Comparison of ENCODE assay signal across 31 cellular contexts in the genomic region with DNA sequence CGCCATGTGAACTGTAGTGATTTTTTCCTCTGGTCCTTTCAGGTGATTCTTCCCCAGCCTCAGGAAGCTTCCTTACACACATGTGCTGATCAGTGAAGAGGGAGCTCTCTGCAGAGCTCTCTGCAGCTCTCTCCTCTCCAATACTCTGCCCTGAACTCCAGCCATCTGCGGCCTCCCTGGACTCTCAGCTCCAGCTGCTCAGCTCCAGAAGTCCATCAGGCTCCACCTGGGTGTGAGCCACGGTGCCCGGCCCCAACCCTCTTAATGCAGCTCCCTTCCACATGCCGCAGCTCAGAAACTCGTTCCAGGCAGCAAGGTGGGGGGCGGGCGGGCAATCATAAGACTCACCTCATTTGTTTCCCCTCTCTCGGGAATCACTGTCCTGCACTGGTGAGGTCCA.
"Had no signal": no experiment of that assay in that cellular context is flagged by ENCODE, and none has a peak within 500 bp of the region (broad histone marks: within the 10 kb centered on the region; RNA-seq: fewer than 3 reads in every experiment).

No MANE protein-coding gene starts in this region.

- H3K4me1 ChIP-seq: adrenal gland, body of pancreas, colonic mucosa, gastroesophageal sphincter had no signal

- H3K9me3 Mint-ChIP-seq: activated CD4-positive, alpha-beta memory T cell treated with anti-CD3 and anti-CD28 coated beads, Interleukin-2, amount 10 ng/mL, durations not matched to agents 7 days and 5 days; activated CD4-positive, alpha-beta T cell treated with anti-CD3 and anti-CD28 coated beads, Interleukin-2, amount 10 ng/mL, durations not matched to agents 7 days and 5 days; activated naive CD4-positive, alpha-beta T cell treated with anti-CD3 and anti-CD28 coated beads for 36 hours; activated naive CD4-positive, alpha-beta T cell treated with anti-CD3 and anti-CD28 coated beads, Interleukin-2, amount 50 U/mL, for 24 hours; activated naive CD8-positive, alpha-beta T cell treated with anti-CD3 and anti-CD28 coated beads for 36 hours; activated naive CD8-positive, alpha-beta T cell treated with anti-CD3 and anti-CD28 coated beads, Interleukin-2, amount 50 U/mL, for 24 hours; activated T-cell treated with anti-CD3 and anti-CD28 coated beads, Interleukin-2, amount 50 U/mL, for 24 hours; activated T-cell treated with anti-CD3 and anti-CD28 coated beads, Interleukin-2, amount 50 U/mL, for 72 hours; T-helper 2 cell treated with Interferon-gamma antibody and Interleukin-4, amounts not matched to agents 5 μg/mL and 100 μg/mL, for 36 hours had no signal

- H3K36me3 ChIP-seq: adrenal gland, cardiac muscle cell, colonic mucosa, esophagus squamous epithelium, gastroesophageal sphincter had no signal

- H3K36me3 Mint-ChIP-seq: activated naive CD4-positive, alpha-beta T cell treated with anti-CD3 and anti-CD28 coated beads, Interleukin-2, amount 50 U/mL, for 24 hours; activated naive CD8-positive, alpha-beta T cell treated with anti-CD3 and anti-CD28 coated beads for 36 hours had no signal

- DNase-seq: activated CD4-positive, alpha-beta memory T cell treated with anti-CD3 and anti-CD28 coated beads, Interleukin-2, amount 10 ng/mL, durations not matched to agents 7 days and 5 days; activated CD4-positive, alpha-beta T cell treated with anti-CD3 and anti-CD28 coated beads for 1 hour; activated CD4-positive, alpha-beta T cell treated with anti-CD3 and anti-CD28 coated beads for 4 hours; activated CD4-positive, alpha-beta T cell treated with anti-CD3 and anti-CD28 coated beads, Interleukin-2, amount 10 ng/mL, durations not matched to agents 7 days and 5 days; activated CD4-positive, alpha-beta T cell treated with anti-CD3 and anti-CD28 coated beads, Interleukin-2, amount 50 U/mL, for 4 hours; activated CD8-positive, alpha-beta memory T cell treated with anti-CD3 and anti-CD28 coated beads, Interleukin-2, amount 50 U/mL, for 48 hours; activated gamma-delta T cell; activated naive CD4-positive, alpha-beta T cell treated with anti-CD3 and anti-CD28 coated beads for 36 hours; activated naive CD8-positive, alpha-beta T cell treated with anti-CD3 and anti-CD28 coated beads for 36 hours; activated naive CD8-positive, alpha-beta T cell treated with anti-CD3 and anti-CD28 coated beads, Interleukin-2, amount 50 U/mL, for 24 hours; activated T-cell treated with anti-CD3 and anti-CD28 coated beads for 4 hours; activated T-cell treated with anti-CD3 and anti-CD28 coated beads, Interleukin-2, amount 50 U/mL, for 24 hours; activated T-cell treated with anti-CD3 and anti-CD28 coated beads, Interleukin-2, amount 50 U/mL, for 72 hours; adrenal gland; amygdala; aorta; body of pancreas; central memory CD4-positive, alpha-beta T cell; cerebellar nuclear complex; colonic mucosa; effector CD8-positive, alpha-beta T cell; esophagus squamous epithelium; foreskin melanocyte; head of caudate nucleus; T-helper 1 cell; T-helper 17 cell; T1000 had no signal

- H3K9me3 ChIP-seq: adrenal gland, body of pancreas, colonic mucosa, esophagus squamous epithelium, gastroesophageal sphincter had no signal

- H3K4me3 ChIP-seq: adrenal gland, body of pancreas, cardiac muscle cell, colonic mucosa, esophagus squamous epithelium, gastroesophageal sphincter had no signal

- H3K27me3 Mint-ChIP-seq: activated CD4-positive, alpha-beta memory T cell treated with anti-CD3 and anti-CD28 coated beads, Interleukin-2, amount 10 ng/mL, durations not matched to agents 7 days and 5 days; activated CD4-positive, alpha-beta T cell treated with anti-CD3 and anti-CD28 coated beads, Interleukin-2, amount 10 ng/mL, durations not matched to agents 7 days and 5 days; activated naive CD4-positive, alpha-beta T cell treated with anti-CD3 and anti-CD28 coated beads, Interleukin-2, amount 50 U/mL, for 24 hours; activated naive CD8-positive, alpha-beta T cell treated with anti-CD3 and anti-CD28 coated beads for 36 hours; activated T-cell treated with anti-CD3 and anti-CD28 coated beads, Interleukin-2, amount 50 U/mL, for 24 hours had no signal

- H3K27ac ChIP-seq: adrenal gland, body of pancreas, cardiac muscle cell, colonic mucosa, esophagus squamous epithelium, gastroesophageal sphincter had no signal

- H3K4me3 Mint-ChIP-seq: activated CD4-positive, alpha-beta memory T cell treated with anti-CD3 and anti-CD28 coated beads, Interleukin-2, amount 10 ng/mL, durations not matched to agents 7 days and 5 days; activated CD4-positive, alpha-beta T cell treated with anti-CD3 and anti-CD28 coated beads, Interleukin-2, amount 10 ng/mL, durations not matched to agents 7 days and 5 days; activated naive CD4-positive, alpha-beta T cell treated with anti-CD3 and anti-CD28 coated beads for 36 hours; activated naive CD4-positive, alpha-beta T cell treated with anti-CD3 and anti-CD28 coated beads, Interleukin-2, amount 50 U/mL, for 24 hours; activated naive CD8-positive, alpha-beta T cell treated with anti-CD3 and anti-CD28 coated beads for 36 hours; activated naive CD8-positive, alpha-beta T cell treated with anti-CD3 and anti-CD28 coated beads, Interleukin-2, amount 50 U/mL, for 24 hours; activated T-cell treated with anti-CD3 and anti-CD28 coated beads, Interleukin-2, amount 50 U/mL, for 24 hours; activated T-cell treated with anti-CD3 and anti-CD28 coated beads, Interleukin-2, amount 50 U/mL, for 72 hours; T-helper 17 cell; T-helper 2 cell treated with Interferon-gamma antibody and Interleukin-4, amounts not matched to agents 5 μg/mL and 100 μg/mL, for 36 hours had no signal

- H3K27ac Mint-ChIP-seq: activated CD4-positive, alpha-beta memory T cell treated with anti-CD3 and anti-CD28 coated beads, Interleukin-2, amount 10 ng/mL, durations not matched to agents 7 days and 5 days; activated CD4-positive, alpha-beta T cell treated with anti-CD3 and anti-CD28 coated beads, Interleukin-2, amount 10 ng/mL, durations not matched to agents 7 days and 5 days; activated naive CD4-positive, alpha-beta T cell treated with anti-CD3 and anti-CD28 coated beads for 36 hours; activated naive CD4-positive, alpha-beta T cell treated with anti-CD3 and anti-CD28 coated beads, Interleukin-2, amount 50 U/mL, for 24 hours; activated naive CD8-positive, alpha-beta T cell treated with anti-CD3 and anti-CD28 coated beads for 36 hours; activated naive CD8-positive, alpha-beta T cell treated with anti-CD3 and anti-CD28 coated beads, Interleukin-2, amount 50 U/mL, for 24 hours; activated T-cell treated with anti-CD3 and anti-CD28 coated beads, Interleukin-2, amount 50 U/mL, for 24 hours; activated T-cell treated with anti-CD3 and anti-CD28 coated beads, Interleukin-2, amount 50 U/mL, for 72 hours; T-helper 17 cell; T-helper 2 cell treated with Interferon-gamma antibody and Interleukin-4, amounts not matched to agents 5 μg/mL and 100 μg/mL, for 36 hours had no signal

- ATAC-seq: activated naive CD8-positive, alpha-beta T cell treated with anti-CD3 and anti-CD28 coated beads, Interleukin-2, amount 50 U/mL, for 24 hours; activated T-cell treated with anti-CD3 and anti-CD28 coated beads, Interleukin-2, amount 50 U/mL, for 72 hours; body of pancreas; gastroesophageal sphincter; T-helper 17 cell had no signal

- H3K27me3 ChIP-seq: adrenal gland, body of pancreas, cardiac muscle cell, colonic mucosa had no signal
